Comparison of ENCODE assay signal across 25 cellular contexts in the genomic region with DNA sequence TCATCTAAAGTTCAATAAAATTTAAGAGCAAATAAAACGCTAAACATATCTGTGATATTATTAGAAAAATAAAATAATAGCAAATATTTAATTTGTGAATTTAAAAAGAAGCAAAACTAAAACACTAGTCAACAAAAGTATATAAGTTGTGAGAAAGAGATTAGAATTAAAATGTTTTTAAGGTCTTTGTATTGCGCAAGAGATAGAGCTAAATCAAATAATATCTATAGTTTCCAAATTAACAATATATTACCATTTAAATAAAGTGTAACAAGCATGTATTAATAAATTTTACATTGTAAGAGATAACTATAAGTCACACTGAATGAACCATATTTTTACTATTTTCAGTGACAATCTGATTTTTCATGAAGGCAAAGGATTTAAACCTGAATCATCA.
DNase-seq lines count a peak whose midpoint lies in the region; ATAC-seq, FAIRE-seq and TF ChIP-seq lines count a peak whose summit lies in the region.
"Had no signal": no experiment of that assay in that cellular context is flagged by ENCODE, and none has a peak within 500 bp of the region (broad histone marks: within the 10 kb centered on the region; RNA-seq: fewer than 3 reads in every experiment).

No MANE protein-coding gene starts in this region.

- no peak overlapping the region for H4K8ac ChIP-seq in IMR-90 (ENCODE audit: low read depth in 2 of 2, low read length in 2 of 2)

- H3K9me3 ChIP-seq in IMR-90 (ENCODE audit: control insufficient read depth, insufficient read depth, low read length) (no peaks in the 10 kb centered on the region), small intestine (ENCODE audit: control insufficient read depth, low read depth) (no peaks in the 10 kb centered on the region)
- H3K9me3 ChIP-seq: BE2C had no signal

- dilution Hi-C loops in IMR-90 (cut with HindIII; ENCODE audit: low sequenced_read_pairs, unreplicated experiment) = no loop called here

- no peaks in the 10 kb centered on the region for H3K9me1 ChIP-seq in IMR-90 (ENCODE audit: insufficient read depth, low read length)

- H3K4me1 ChIP-seq in IMR-90 (ENCODE audit: control insufficient read depth, insufficient read depth, low read length) = no peaks in the 10 kb centered on the region
- no peaks in the 10 kb centered on the region for H3K4me1 ChIP-seq in small intestine (ENCODE audit: control insufficient read depth in 2 of 2, insufficient read depth in 1 of 2, low read depth in 1 of 2, low read length in 1 of 2)
- H3K4me1 ChIP-seq: BE2C had no signal

- no peak overlapping the region for H3K4me3 ChIP-seq in IMR-90 (ENCODE audit: insufficient read depth, low read depth, low read length)
- no peak overlapping the region for H3K4me3 ChIP-seq in small intestine (ENCODE audit: low read depth in 1 of 2, low read length in 2 of 2)
- H3K4me3 ChIP-seq: GM12878, GM23338 had no signal

- intact Hi-C loops in IMR-90 (cut with micrococcal nuclease) = no loop called here

- no peak overlapping the region for H2AK5ac ChIP-seq in IMR-90 (ENCODE audit: low read depth, low read length)

- H3K36me3 Mint-ChIP-seq in activated T-cell treated with anti-CD3 and anti-CD28 coated beads, Interleukin-2, amount 50 U/mL, for 4 hours (ENCODE audit: insufficient read depth) = no peaks in the 10 kb centered on the region
- H3K36me3 Mint-ChIP-seq: CD4-positive, CD25-positive, alpha-beta regulatory T cell; CD8-positive, alpha-beta memory T cell; IgD-negative memory B cell had no signal

- DNase-seq in IMR-90 (no peak), small intestine (no peak), NCI-H446 treated with DMSO at 0.1 percent for 48 hours (lab: John Stamatoyannopoulos, UW) (no peak), kidney glomerular epithelial cell (lab: John Stamatoyannopoulos, UW) (no peak)
- no peak for DNase-seq in activated T-cell treated with anti-CD3 and anti-CD28 coated beads, Interleukin-2, amount 50 U/mL, for 4 hours
- DNase-seq: ACHN; BE2C; C1 segment of cervical spinal cord; CD4-positive, CD25-positive, alpha-beta regulatory T cell; CD8-positive, alpha-beta memory T cell; COR-L47; DMS 273 treated with DMSO at 0.1 percent for 48 hours; DMS53; DND-41; EL; H7; HFFc6 had no signal

- no peak overlapping the region for H3K4ac ChIP-seq in IMR-90 (ENCODE audit: low read depth, low read length)

- no peak for ATAC-seq in IMR-90 (ENCODE audit: low read depth)
- ATAC-seq in activated T-cell treated with anti-CD3 and anti-CD28 coated beads, Interleukin-2, amount 50 U/mL, for 4 hours = no peak
- ATAC-seq: GM12878, GM23338, HCT116 had no signal

- TF ChIP-seq POLR2A in IMR-90 (IDR thresholded peaks at IDR 0.05; ENCODE audit: low read depth, low read length) = no peak

- peak; percentile 38 for FAIRE-seq in TTC549 (lab: Jason Lieb, UNC)
- peak; percentile 60 for FAIRE-seq in endometrium (lab: Jason Lieb, UNC)
- peak; percentile 82 for FAIRE-seq in small intestine (lab: Jason Lieb, UNC)
- FAIRE-seq: GM12878, GM19239 had no signal

- H3K9ac ChIP-seq in IMR-90 (ENCODE audit: low read depth, low read length) = no peak overlapping the region

- H3K4me1 Mint-ChIP-seq in activated T-cell treated with anti-CD3 and anti-CD28 coated beads, Interleukin-2, amount 50 U/mL, for 4 hours (ENCODE audit: low read depth) = peaks cover 8% of the 10 kb centered on the region
- H3K4me1 Mint-ChIP-seq: CD8-positive, alpha-beta memory T cell; GM23338 had no signal

- no peak overlapping the region for H3K4me3 Mint-ChIP-seq in activated T-cell treated with anti-CD3 and anti-CD28 coated beads, Interleukin-2, amount 50 U/mL, for 4 hours
- H3K4me3 Mint-ChIP-seq: CD4-positive, CD25-positive, alpha-beta regulatory T cell; CD8-positive, alpha-beta memory T cell; GM23338; HFFc6; IgD-negative memory B cell had no signal

- H3K79me1 ChIP-seq in IMR-90 (ENCODE audit: low read depth in 1 of 2, low read length in 2 of 2) = no peaks in the 10 kb centered on the region

- no peak overlapping the region for H3K14ac ChIP-seq in IMR-90 (replicated peaks; ENCODE audit: low read depth, low read length)

- POLR2A ChIA-PET in IMR-90 (lab: Charles Lee; ENCODE audit: unreplicated experiment) = no interaction called here

- H2AFZ ChIP-seq in IMR-90 (replicated peaks; ENCODE audit: low read length, poor library complexity) = no peak overlapping the region
- H2AFZ ChIP-seq: GM23338 had no signal

- no peak overlapping the region for H2BK120ac ChIP-seq in IMR-90 (ENCODE audit: low read depth, low read length)

- H2BK5ac ChIP-seq in IMR-90 (ENCODE audit: low read depth, low read length, poor library complexity, severe bottlenecking) = no peak overlapping the region

- H2BK15ac ChIP-seq in IMR-90 (ENCODE audit: low read depth, low read length) = no peak overlapping the region

- H3K4me2 ChIP-seq in IMR-90 (ENCODE audit: low read depth, low read length) = no peak overlapping the region
- H3K4me2 ChIP-seq: GM23338 had no signal

- H2BK20ac ChIP-seq in IMR-90 (ENCODE audit: low read depth, low read length) = no peak overlapping the region

- no peak for TF ChIP-seq RAD21 in IMR-90 (IDR thresholded peaks at IDR 0.05; ENCODE audit: low read length)

- CTCF ChIA-PET in IMR-90 (lab: Yijun Ruan, JAX) = no interaction called here

- no peak overlapping the region for H2AK9ac ChIP-seq in IMR-90 (replicated peaks; ENCODE audit: low read depth, low read length, poor library complexity)

- H3K36me3 ChIP-seq in IMR-90 (ENCODE audit: control insufficient read depth, insufficient read depth, low read length) (no peaks in the 10 kb centered on the region), small intestine (ENCODE audit: control insufficient read depth in 2 of 2, insufficient read depth in 2 of 2, low read length in 2 of 2) (no peaks in the 10 kb centered on the region)
- H3K36me3 ChIP-seq: BE2C had no signal

- no CpG with 5 or more reads among the region's 2 CpGs for WGBS in IMR-90 (ENCODE audit: extremely low coverage in 2 of 2, insufficient read length in 1 of 2), 2 experiments
- WGBS in small intestine, 3 donors = 92 to 95% (median 94%) methylated on average over 2 of the region's 2 CpGs

- TF ChIP-seq CTCF in IMR-90 (conservative IDR thresholded peaks at IDR 0.05; ENCODE audit: low read depth, low read length) = no peak

- in situ Hi-C loops in IMR-90 (cut with MboI; ENCODE audit: low sequenced_read_pairs) = no loop called here

- H3K27me3 Mint-ChIP-seq in activated T-cell treated with anti-CD3 and anti-CD28 coated beads, Interleukin-2, amount 50 U/mL, for 4 hours (ENCODE audit: low read depth) = no peaks in the 10 kb centered on the region
- H3K27me3 Mint-ChIP-seq: CD4-positive, CD25-positive, alpha-beta regulatory T cell had no signal

- no TSS peak for BruUV-seq in IMR-90 (replicated peaks; lab: Mats Ljungman, UMichigan)

- no peak overlapping the region for H4K91ac ChIP-seq in IMR-90 (ENCODE audit: insufficient read depth, low read depth, low read length)

- H4K20me1 ChIP-seq in IMR-90 (ENCODE audit: insufficient read depth, low read length) = no peaks in the 10 kb centered on the region

- H3K56ac ChIP-seq in IMR-90 (ENCODE audit: extremely low read depth, insufficient read depth, low read length) = no peak overlapping the region

- H3K27ac ChIP-seq in IMR-90 (ENCODE audit: insufficient read depth, low read length) = no peak overlapping the region
- no peak overlapping the region for H3K27ac ChIP-seq in small intestine (ENCODE audit: low read depth in 1 of 2, low read length in 1 of 2)
- H3K27ac ChIP-seq: HL-60 had no signal

- H3K9me3 Mint-ChIP-seq in activated T-cell treated with anti-CD3 and anti-CD28 coated beads, Interleukin-2, amount 50 U/mL, for 4 hours = no peaks in the 10 kb centered on the region
- H3K9me3 Mint-ChIP-seq: CD8-positive, alpha-beta memory T cell; GM23338; HFFc6; IgD-negative memory B cell had no signal

- H4K5ac ChIP-seq in IMR-90 (ENCODE audit: low read depth, low read length) = no peak overlapping the region

- no peak overlapping the region for H3K23ac ChIP-seq in IMR-90 (ENCODE audit: low read depth, low read length)

- no peak overlapping the region for H3K18ac ChIP-seq in IMR-90 (ENCODE audit: low read depth, low read length)

- H3K27me3 ChIP-seq in IMR-90 (ENCODE audit: control insufficient read depth, insufficient read depth, low read length) (no peaks in the 10 kb centered on the region), small intestine (ENCODE audit: control insufficient read depth in 2 of 2, insufficient read depth in 2 of 2, low read length in 2 of 2) (no peaks in the 10 kb centered on the region)
- H3K27me3 ChIP-seq: BE2C had no signal

TF ChIP-seq in IMR-90, 13 proteins besides CTCF, POLR2A, EP300 and RAD21:
- no peak for TF ChIP-seq FOS (IDR thresholded peaks at IDR 0.05; ENCODE audit: low read depth, low read length)
- TF ChIP-seq MAZ (IDR thresholded peaks at IDR 0.05; ENCODE audit: borderline replicate concordance, low read depth, low read length) = no peak
- no peak for TF ChIP-seq MXI1 (IDR thresholded peaks at IDR 0.05; ENCODE audit: borderline replicate concordance, low read depth, low read length)
- TF ChIP-seq NFE2L2 (IDR thresholded peaks at IDR 0.05; ENCODE audit: low read depth, low read length) = no peak
- no peak for TF ChIP-seq CHD1 (IDR thresholded peaks at IDR 0.05; ENCODE audit: low read depth, low read length)
- peak; percentile 87 for TF ChIP-seq CEBPB (IDR thresholded peaks at IDR 0.05; ENCODE audit: low read depth, low read length)
